Comparison of ENCODE assay signal across 7 cellular contexts in genomic region chr12:47079365-47079893, GRCh38. TPM values are rescaled to one million over a fixed set of nuclear protein-coding genes. Genes with fewer than 3 reads are reported as not detected.
DNase-seq lines count a peak whose midpoint lies in the region; ATAC-seq and TF ChIP-seq lines count a peak whose summit lies in the region.

Gene PCED1B (plus strand): TSS chr12:47079621. CDS start chr12:47235064, 155,443 bp downstream.

- peak within 1 kb of the TSS; percentile 95 for H3K27ac ChIP-seq in muscle layer of colon (ENCODE audit: low read depth, low read length)

- no peaks in the 10 kb centered on the region for H3K9me3 ChIP-seq in muscle layer of colon (ENCODE audit: low read length)

- H3K9me3 Mint-ChIP-seq in activated CD8-positive, alpha-beta memory T cell treated with anti-CD3 and anti-CD28 coated beads, Interleukin-2, amount 10 ng/mL, durations not matched to agents 7 days and 5 days (ENCODE audit: low read depth), result no peaks in the 10 kb centered on the region

- peak within 1 kb of the TSS; percentile 68 for H3K4me3 ChIP-seq in epithelial cell of proximal tubule (ENCODE audit: low read depth, low read length)
- peak within 1 kb of the TSS; percentile 80 to 92 for H3K4me3 ChIP-seq in muscle layer of colon (ENCODE audit: low read depth in 1 of 2, low read length in 2 of 2)

- TF ChIP-seq CTCF in epithelial cell of proximal tubule (conservative IDR thresholded peaks at IDR 0.05; ENCODE audit: low read depth, low read length), result peak; percentile 56

- no peaks in the 10 kb centered on the region for H3K27me3 Mint-ChIP-seq in activated CD8-positive, alpha-beta memory T cell treated with anti-CD3 and anti-CD28 coated beads, Interleukin-2, amount 10 ng/mL, durations not matched to agents 7 days and 5 days

- H3K36me3 Mint-ChIP-seq in activated CD8-positive, alpha-beta memory T cell treated with anti-CD3 and anti-CD28 coated beads, Interleukin-2, amount 10 ng/mL, durations not matched to agents 7 days and 5 days, result peaks cover 11% of the 10 kb centered on the region

- H3K36me3 ChIP-seq in muscle layer of colon (ENCODE audit: insufficient read depth, low read length), result peaks cover 3% of the 10 kb centered on the region

- H3K27ac Mint-ChIP-seq in activated CD8-positive, alpha-beta memory T cell treated with anti-CD3 and anti-CD28 coated beads, Interleukin-2, amount 10 ng/mL, durations not matched to agents 7 days and 5 days, result peak within 1 kb of the TSS; percentile 80

- peaks cover 32% of the 10 kb centered on the region for H3K4me1 ChIP-seq in muscle layer of colon (ENCODE audit: insufficient read depth, low read length)

- peak; percentile 66 for ATAC-seq in GM18517 (IDR thresholded peaks at IDR 0.05; ENCODE audit: unreplicated experiment)
- ATAC-seq in HG03039 (IDR thresholded peaks at IDR 0.05; ENCODE audit: unreplicated experiment), result peak; percentile 61
- peak; percentile 62 for ATAC-seq in activated CD8-positive, alpha-beta memory T cell treated with anti-CD3 and anti-CD28 coated beads, Interleukin-2, amount 10 ng/mL, durations not matched to agents 7 days and 5 days

- H3K4me3 Mint-ChIP-seq in activated CD8-positive, alpha-beta memory T cell treated with anti-CD3 and anti-CD28 coated beads, Interleukin-2, amount 10 ng/mL, durations not matched to agents 7 days and 5 days, result peak within 1 kb of the TSS; percentile 87

- DNase-seq in NCI-H82 treated with DMSO at 0.1 percent for 48 hours (lab: John Stamatoyannopoulos, UW; ENCODE audit: unreplicated experiment) (peak; percentile 9), epithelial cell of proximal tubule (ENCODE audit: low read depth) (no peak)
- peak; percentile 84 for DNase-seq in activated CD8-positive, alpha-beta memory T cell treated with anti-CD3 and anti-CD28 coated beads, Interleukin-2, amount 10 ng/mL, durations not matched to agents 7 days and 5 days
- peak; percentile 46 to 62 for DNase-seq in stimulated activated CD8-positive, alpha-beta memory T cell treated with anti-CD3 and anti-CD28 coated beads, Interleukin-7, amount 100 ng/mL, for 4 hours (ENCODE audit: low read depth in 2 of 2)

- peaks cover 62% of the 10 kb centered on the region for H3K4me1 Mint-ChIP-seq in activated CD8-positive, alpha-beta memory T cell treated with anti-CD3 and anti-CD28 coated beads, Interleukin-2, amount 10 ng/mL, durations not matched to agents 7 days and 5 days

- CTCF ChIA-PET in activated CD8-positive, alpha-beta memory T cell treated with anti-CD3 and anti-CD28 coated beads, Interleukin-2, amount 10 ng/mL, durations not matched to agents 7 days and 5 days (lab: Charles Lee), result interaction anchor here (1.0 to 4.3 kb wide), 20 partner anchors 9 to 328 kb away, joined by 3 to 40 read pairs (median 6); no protein-coding TSS in a partner anchor

- H3K9ac ChIP-seq in muscle layer of colon (ENCODE audit: low read length), result peak within 1 kb of the TSS; percentile 91

- H3K27me3 ChIP-seq in muscle layer of colon (ENCODE audit: control insufficient read depth in 1 of 2, insufficient read depth in 2 of 2, low read length in 2 of 2), result no peaks in the 10 kb centered on the region

RNA-seq across cellular contexts. Expression of gene PCED1B, which starts in this region (rescaled TPM):
- total RNA-seq in activated CD8-positive, alpha-beta memory T cell treated with anti-CD3 and anti-CD28 coated beads, Interleukin-2, amount 10 ng/mL, durations not matched to agents 7 days and 5 days, result 10 to 100 TPM; 44.3 to 63.2 TPM
- total RNA-seq in epithelial cell of proximal tubule, result 3.1 and 9.0 TPM in 2 replicates
